Comparison of ENCODE assay signal across 13 cellular contexts in genomic region chr14:69665596-69665995, GRCh38. TPM values are rescaled to one million over a fixed set of nuclear protein-coding genes. Genes with fewer than 3 reads are reported as not detected.
A peak's percentile ranks its signal among the peaks of the same experiment; 100 is the strongest.
DNase-seq lines count a peak whose midpoint lies in the region; ATAC-seq and TF ChIP-seq lines count a peak whose summit lies in the region.
"Had no signal": no experiment of that assay in that cellular context is flagged by ENCODE, and none has a peak within 500 bp of the region (broad histone marks: within the 10 kb centered on the region; RNA-seq: fewer than 3 reads in every experiment).

No MANE protein-coding gene starts in this region.

- H3K36me3 ChIP-seq in thoracic aorta = no peaks in the 10 kb centered on the region

- peak overlapping the region; percentile 70 to 82 for H3K27ac ChIP-seq in thoracic aorta

- no peaks in the 10 kb centered on the region for H3K27me3 Mint-ChIP-seq in activated T-cell treated with anti-CD3 and anti-CD28 coated beads, Interleukin-2, amount 50 U/mL, for 24 hours
- H3K27me3 Mint-ChIP-seq in activated T-helper 17 cell treated with anti-CD3 and anti-CD28 coated beads, Interleukin-2, amount 50 U/mL, for 72 hours = no peaks in the 10 kb centered on the region
- no peaks in the 10 kb centered on the region for H3K27me3 Mint-ChIP-seq in memory B cell
- no peaks in the 10 kb centered on the region for H3K27me3 Mint-ChIP-seq in T-helper 2 cell treated with Interferon-gamma antibody and Interleukin-4, amounts not matched to agents 5 μg/mL and 100 μg/mL, for 36 hours (ENCODE audit: low read depth)

- peaks cover 94% of the 10 kb centered on the region for H3K4me1 Mint-ChIP-seq in activated T-cell treated with anti-CD3 and anti-CD28 coated beads, Interleukin-2, amount 50 U/mL, for 24 hours (ENCODE audit: low read depth)
- peaks cover 67% of the 10 kb centered on the region for H3K4me1 Mint-ChIP-seq in activated T-helper 17 cell treated with anti-CD3 and anti-CD28 coated beads, Interleukin-2, amount 50 U/mL, for 72 hours
- H3K4me1 Mint-ChIP-seq in memory B cell = peaks cover 76% of the 10 kb centered on the region
- H3K4me1 Mint-ChIP-seq in T-helper 2 cell treated with Interferon-gamma antibody and Interleukin-4, amounts not matched to agents 5 μg/mL and 100 μg/mL, for 36 hours (ENCODE audit: low read depth) = peaks cover 74% of the 10 kb centered on the region

- H3K36me3 Mint-ChIP-seq in activated T-cell treated with anti-CD3 and anti-CD28 coated beads, Interleukin-2, amount 50 U/mL, for 24 hours (ENCODE audit: low read depth) = peaks cover 93% of the 10 kb centered on the region
- H3K36me3 Mint-ChIP-seq in activated T-helper 17 cell treated with anti-CD3 and anti-CD28 coated beads, Interleukin-2, amount 50 U/mL, for 72 hours (ENCODE audit: low read depth) = peaks cover 89% of the 10 kb centered on the region
- peaks cover 21% of the 10 kb centered on the region for H3K36me3 Mint-ChIP-seq in memory B cell
- peaks cover 41% of the 10 kb centered on the region for H3K36me3 Mint-ChIP-seq in T-helper 2 cell treated with Interferon-gamma antibody and Interleukin-4, amounts not matched to agents 5 μg/mL and 100 μg/mL, for 36 hours (ENCODE audit: low read depth)

- no peaks in the 10 kb centered on the region for H3K9me3 ChIP-seq in thoracic aorta
- H3K9me3 ChIP-seq: left lung had no signal

- H3K9me3 Mint-ChIP-seq in activated T-cell treated with anti-CD3 and anti-CD28 coated beads, Interleukin-2, amount 50 U/mL, for 24 hours = peaks cover 3% of the 10 kb centered on the region
- H3K9me3 Mint-ChIP-seq in activated T-helper 17 cell treated with anti-CD3 and anti-CD28 coated beads, Interleukin-2, amount 50 U/mL, for 72 hours = no peaks in the 10 kb centered on the region
- peaks cover 5% of the 10 kb centered on the region for H3K9me3 Mint-ChIP-seq in memory B cell
- peaks cover 7% of the 10 kb centered on the region for H3K9me3 Mint-ChIP-seq in T-helper 2 cell treated with Interferon-gamma antibody and Interleukin-4, amounts not matched to agents 5 μg/mL and 100 μg/mL, for 36 hours

- no peak for ATAC-seq in activated T-helper 17 cell treated with anti-CD3 and anti-CD28 coated beads, Interleukin-2, amount 50 U/mL, for 72 hours (replicated peaks)
- ATAC-seq in memory B cell (ENCODE audit: low read depth) (no peak), thoracic aorta (ENCODE audit: insufficient number of reproducible peaks, low FRiP score, low read depth) (no peak), GM18909 (IDR thresholded peaks at IDR 0.05; ENCODE audit: poor library complexity, unreplicated experiment) (no peak), GM21825 (IDR thresholded peaks at IDR 0.05; ENCODE audit: unreplicated experiment) (no peak)
- ATAC-seq: left lung had no signal

- H3K4me3 Mint-ChIP-seq in activated T-cell treated with anti-CD3 and anti-CD28 coated beads, Interleukin-2, amount 50 U/mL, for 24 hours = no peak overlapping the region
- peak overlapping the region; percentile 80 for H3K4me3 Mint-ChIP-seq in activated T-helper 17 cell treated with anti-CD3 and anti-CD28 coated beads, Interleukin-2, amount 50 U/mL, for 72 hours
- H3K4me3 Mint-ChIP-seq in memory B cell = peak overlapping the region; percentile 43
- no peak overlapping the region for H3K4me3 Mint-ChIP-seq in T-helper 2 cell treated with Interferon-gamma antibody and Interleukin-4, amounts not matched to agents 5 μg/mL and 100 μg/mL, for 36 hours

- peak overlapping the region; percentile 31 for H3K4me3 ChIP-seq in thoracic aorta
- H3K4me3 ChIP-seq: left lung had no signal

- peaks cover 71 to 88% of the 10 kb centered on the region in 2 donors for H3K4me1 ChIP-seq in thoracic aorta (ENCODE audit: control insufficient read depth in 1 of 2, low read depth in 2 of 2)

- H3K27ac Mint-ChIP-seq in activated T-cell treated with anti-CD3 and anti-CD28 coated beads, Interleukin-2, amount 50 U/mL, for 24 hours = peak overlapping the region; percentile 48
- peak overlapping the region; percentile 17 for H3K27ac Mint-ChIP-seq in activated T-helper 17 cell treated with anti-CD3 and anti-CD28 coated beads, Interleukin-2, amount 50 U/mL, for 72 hours
- H3K27ac Mint-ChIP-seq in memory B cell = peak overlapping the region; percentile 86
- H3K27ac Mint-ChIP-seq in T-helper 2 cell treated with Interferon-gamma antibody and Interleukin-4, amounts not matched to agents 5 μg/mL and 100 μg/mL, for 36 hours = no peak overlapping the region

- H3K27me3 ChIP-seq in thoracic aorta (replicated peaks; ENCODE audit: insufficient read depth) = no peaks in the 10 kb centered on the region
- H3K27me3 ChIP-seq: left lung had no signal

- TF ChIP-seq CTCF in thoracic aorta (IDR thresholded peaks at IDR 0.05) = no peak

- no peak for DNase-seq in activated T-cell treated with anti-CD3 and anti-CD28 coated beads, Interleukin-2, amount 50 U/mL, for 24 hours
- DNase-seq in activated T-cell treated with anti-CD3 and anti-CD28 coated beads, Interleukin-2, amount 50 U/mL, for 48 hours = no peak
- DNase-seq in memory B cell (ENCODE audit: low spot score in 2 of 2) (no peak), thoracic aorta (ENCODE audit: low spot score) (no peak)
- DNase-seq in T-helper 2 cell treated with Interferon-gamma antibody and Interleukin-4, amounts not matched to agents 5 μg/mL and 100 μg/mL, for 36 hours (ENCODE audit: low spot score) = no peak
- DNase-seq: DND-41; effector CD4-positive, alpha-beta T cell; left lung; NCI-H187; trophoblast cell had no signal

RNA-seq across cellular contexts. Expression of gene SUSD6, which starts 54.2 kb away (rescaled TPM):
- 10 to 100 TPM; 76.9 to 96.4 TPM for total RNA-seq in activated T-helper 17 cell treated with anti-CD3 and anti-CD28 coated beads, Interleukin-2, amount 50 U/mL, for 72 hours
- total RNA-seq in thoracic aorta = 10 to 100 TPM; 51.7 to 80.1 TPM

Comparison
In these comparisons a context has a peak if more than half of its experiments do, and no peak if none do; other contexts are left out.
1. H3K4me3 Mint-ChIP-seq: peak in activated T-helper 17 cell treated with anti-CD3 and anti-CD28 coated beads, Interleukin-2, amount 50 U/mL, for 72 hours (single experiment) and memory B cell (single experiment); none in activated T-cell treated with anti-CD3 and anti-CD28 coated beads, Interleukin-2, amount 50 U/mL, for 24 hours (single experiment) and T-helper 2 cell treated with Interferon-gamma antibody and Interleukin-4, amounts not matched to agents 5 μg/mL and 100 μg/mL, for 36 hours (single experiment).